1 cellular context compared by ENCODE assay signal in the genomic region with DNA sequence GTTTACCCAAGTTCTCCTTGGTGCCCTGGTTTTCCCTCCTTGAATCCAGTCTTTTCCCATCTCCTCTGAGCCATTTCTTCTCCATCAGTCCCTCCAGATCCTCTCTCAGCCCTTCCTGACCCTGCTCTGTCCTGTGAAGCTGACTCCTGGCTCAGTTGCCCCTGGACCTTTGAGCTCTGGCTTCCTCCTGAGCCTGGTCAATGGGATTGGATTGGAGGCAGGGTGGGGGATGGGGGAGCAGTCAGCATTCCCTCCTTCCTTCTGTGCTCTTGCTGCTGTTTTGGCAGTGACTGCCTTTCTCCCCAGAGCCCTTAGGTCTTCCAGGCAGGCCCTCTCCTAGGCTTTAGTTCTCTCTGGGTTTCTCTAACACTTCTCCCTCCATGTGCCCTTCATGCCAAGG.
TF ChIP-seq lines count a peak whose summit lies in the region.

No MANE protein-coding gene starts in this region.

TF ChIP-seq in SK-N-SH, 30 proteins besides CTCF, POLR2A, EP300 and RAD21:
- no peak for TF ChIP-seq RXRA (IDR thresholded peaks at IDR 0.05; ENCODE audit: borderline replicate concordance, low read depth)
- TF ChIP-seq TEAD4 (IDR thresholded peaks at IDR 0.05; ENCODE audit: borderline replicate concordance, insufficient read depth) = no peak
